25 cellular contexts compared by ENCODE assay signal in genomic region chr17:32555611-32556310, GRCh38.
DNase-seq lines count a peak whose midpoint lies in the region; ATAC-seq, FAIRE-seq and TF ChIP-seq lines count a peak whose summit lies in the region.
"Had no signal": no experiment of that assay in that cellular context is flagged by ENCODE, and none has a peak within 500 bp of the region (broad histone marks: within the 10 kb centered on the region; RNA-seq: fewer than 3 reads in every experiment).

No MANE protein-coding gene starts in this region.

- POLR2A ChIA-PET in HEK293 (lab: Yijun Ruan, JAX) (no interaction called here), H1 (lab: Charles Lee; ENCODE audit: partially characterized antibody) (interaction anchor here (0.7 kb wide), 1 partner anchor 13 kb away, joined by 6 read pairs; no protein-coding TSS in a partner anchor)

- H3K27me3 ChIP-seq in H1 (replicated peaks in 1 of 4; ENCODE audit: control insufficient read depth in 3 of 4, extremely low read depth in 1 of 4, insufficient read depth in 3 of 4, low read length in 3 of 4): no peaks in the 10 kb centered on the region
- H3K27me3 ChIP-seq in neural progenitor cell: no peaks in the 10 kb centered on the region
- no peaks in the 10 kb centered on the region for H3K27me3 ChIP-seq in heart left ventricle
- H3K27me3 ChIP-seq: Peyer's patch, SJCRH30 had no signal

- TF ChIP-seq EP300 in H1 (IDR thresholded peaks at IDR 0.05; ENCODE audit: borderline replicate concordance in 1 of 2, low read depth in 2 of 2, low read length in 2 of 2): no peak

- no peak overlapping the region for H3K27ac ChIP-seq in HEK293 (ENCODE audit: extremely low read depth, low read depth, low read length)
- no peak overlapping the region for H3K27ac ChIP-seq in H1 (ENCODE audit: low read depth, low read length)
- H3K27ac ChIP-seq in neural progenitor cell: no peak overlapping the region
- no peak overlapping the region for H3K27ac ChIP-seq in heart left ventricle
- H3K27ac ChIP-seq: SJCRH30 had no signal

- no peak overlapping the region for H3K23ac ChIP-seq in H1 (ENCODE audit: insufficient read length)

- no peak for FAIRE-seq in H1 (lab: Jason Lieb, UNC)
- FAIRE-seq: GM12892 had no signal

- no peak for TF ChIP-seq POLR2A in H1 (IDR thresholded peaks at IDR 0.05; ENCODE audit: control extremely low read depth in 1 of 2, low read depth in 2 of 2, low read length in 2 of 2)
- TF ChIP-seq POLR2A in heart left ventricle (IDR thresholded peaks at IDR 0.05): no peak

- H3K4me1 ChIP-seq in HEK293 (ENCODE audit: control insufficient read depth, insufficient read depth, low read length) (no peaks in the 10 kb centered on the region), H1 (replicated peaks in 1 of 4; ENCODE audit: control insufficient read depth in 3 of 4, insufficient read depth in 4 of 4, low read length in 3 of 4) (peaks cover 0 to 5% (median 1%) of the 10 kb centered on the region in 4 experiments; a peak in 2 of 7 replicates), neural progenitor cell (no peaks in the 10 kb centered on the region), heart left ventricle (peaks cover 0 to 9% (median 0%) of the 10 kb centered on the region in 12 donors)
- H3K4me1 ChIP-seq: Peyer's patch, SJCRH30 had no signal

- H2BK120ac ChIP-seq in H1 (replicated peaks; ENCODE audit: low read depth, low read length): no peak overlapping the region

- H3K79me1 ChIP-seq in H1 (ENCODE audit: low read depth, low read length): no peaks in the 10 kb centered on the region

- no peak for DNase-seq in T-helper 2 cell treated with Interferon-gamma antibody and Interleukin-4, amounts not matched to agents 5 μg/mL and 100 μg/mL, for 36 hours (ENCODE audit: low spot score)
- DNase-seq in T-helper 2 cell (no peak), H1 (ENCODE audit: low read depth in 1 of 2, low spot score in 2 of 2) (no peak), neural progenitor cell (ENCODE audit: low spot score) (no peak), heart left ventricle (no peak)
- DNase-seq: 8988T; C1 segment of cervical spinal cord; Calu3; CD8-positive, alpha-beta T cell; DMS153; HCEC 1CT; KG1; NCI-H1092; NCI-H1436 treated with DMSO at 0.1 percent for 48 hours; NCI-H2029 treated with DMSO at 0.1 percent for 48 hours; NCI-H345; NCI-H524; NCI-H82; Peyer's patch; SJCRH30 had no signal

- no peak overlapping the region for H4K8ac ChIP-seq in H1 (ENCODE audit: extremely low read depth, insufficient read depth, low read length)

- H2AFZ ChIP-seq in H1 (ENCODE audit: low read length) (no peak overlapping the region), neural progenitor cell (replicated peaks) (no peak overlapping the region)
- H2AFZ ChIP-seq: GM23338 had no signal

- H3K4me2 ChIP-seq in H1 (ENCODE audit: insufficient read depth in 1 of 2, low read depth in 2 of 2, low read length in 2 of 2) (no peak overlapping the region), neural progenitor cell (no peak overlapping the region)
- H3K4me2 ChIP-seq: GM23338 had no signal

- no peak overlapping the region for H2BK5ac ChIP-seq in H1 (ENCODE audit: low read depth, low read length)

- no peaks in the 10 kb centered on the region; a peak in 1 of 3 replicates for H3K36me3 ChIP-seq in HEK293 (ENCODE audit: control insufficient read depth in 2 of 2, insufficient read depth in 1 of 2, low read length in 2 of 2)
- H3K36me3 ChIP-seq in H1 (ENCODE audit: control insufficient read depth in 2 of 4, insufficient read depth in 4 of 4, low read length in 3 of 4): no peaks in the 10 kb centered on the region
- H3K36me3 ChIP-seq in neural progenitor cell: no peaks in the 10 kb centered on the region
- no peaks in the 10 kb centered on the region for H3K36me3 ChIP-seq in heart left ventricle
- H3K36me3 ChIP-seq: Peyer's patch, SJCRH30 had no signal

- TF ChIP-seq CTCF in HEK293 (tag by site-specific recombination; IDR thresholded peaks at IDR 0.05) (no peak), H1 (IDR thresholded peaks at IDR 0.05; ENCODE audit: control extremely low read depth in 1 of 3, insufficient read depth in 1 of 3, low read depth in 1 of 3, low read length in 3 of 3) (no peak), neural progenitor cell (IDR thresholded peaks at IDR 0.05) (no peak), heart left ventricle (IDR thresholded peaks at IDR 0.05) (no peak)

- H2AK5ac ChIP-seq in H1 (ENCODE audit: low read depth, low read length): no peak overlapping the region

- no peak overlapping the region for H2BK20ac ChIP-seq in H1 (ENCODE audit: low read length)

- H4K91ac ChIP-seq in H1 (replicated peaks; ENCODE audit: insufficient read length, low read length): no peak overlapping the region

- CTCF ChIA-PET in HEK293 (lab: Yijun Ruan, JAX): interaction anchor here (1.2 to 1.5 kb wide), 2 partner anchors 92 to 93 kb away, joined by 3 read pairs; no protein-coding TSS in a partner anchor
- CTCF ChIA-PET in H1 (lab: Charles Lee; ENCODE audit: partially characterized antibody): interaction anchor here (0.6 kb wide), 1 partner anchor 41 kb away, joined by 3 read pairs; no protein-coding TSS in a partner anchor

- H3K36me3 Mint-ChIP-seq in T-helper 2 cell treated with Interferon-gamma antibody and Interleukin-4, amounts not matched to agents 5 μg/mL and 100 μg/mL, for 36 hours (ENCODE audit: low read depth): no peaks in the 10 kb centered on the region
- H3K36me3 Mint-ChIP-seq in neural progenitor cell: no peaks in the 10 kb centered on the region
- H3K36me3 Mint-ChIP-seq: CD8-positive, alpha-beta T cell had no signal

- ATAC-seq in esophagus mucosa (no peak), heart left ventricle (no peak), HG02678 (IDR thresholded peaks at IDR 0.05; ENCODE audit: unreplicated experiment) (no peak)
- ATAC-seq: CD8-positive, alpha-beta T cell; GM23338 had no signal

- H3K27ac Mint-ChIP-seq in T-helper 2 cell treated with Interferon-gamma antibody and Interleukin-4, amounts not matched to agents 5 μg/mL and 100 μg/mL, for 36 hours: peak overlapping the region; percentile 6
- peak overlapping the region; percentile 86 for H3K27ac Mint-ChIP-seq in neural progenitor cell
- H3K27ac Mint-ChIP-seq: CD8-positive, alpha-beta T cell; GM23338 had no signal

- no peak overlapping the region for H3K56ac ChIP-seq in H1 (replicated peaks; ENCODE audit: insufficient read length, low read depth, low read length)

- H3K4me3 ChIP-seq in HEK293 (ENCODE audit: low read depth, low read length): no peak overlapping the region
- no peak overlapping the region for H3K4me3 ChIP-seq in H1 (ENCODE audit: extremely low read depth in 1 of 4, insufficient read depth in 2 of 4, low read depth in 3 of 4, low read length in 4 of 4)
- no peak overlapping the region for H3K4me3 ChIP-seq in neural progenitor cell
- H3K4me3 ChIP-seq in heart left ventricle: no peak overlapping the region
- H3K4me3 ChIP-seq: GM23338, Peyer's patch, SJCRH30 had no signal

- H3K23me2 ChIP-seq in H1 (ENCODE audit: low read depth, low read length): peaks cover 3% of the 10 kb centered on the region; the same call in 1 of the 2 replicates

- 0 out of 2 replicates have a peak overlapping the region, but pooled peaks have one; percentile 75 for H2BK12ac ChIP-seq in H1 (ENCODE audit: low read depth, low read length)

- H3K9ac ChIP-seq in H1 (replicated peaks in 1 of 4; ENCODE audit: extremely low read depth in 1 of 4, low read depth in 3 of 4, low read length in 3 of 4): no peak overlapping the region
- H3K9ac ChIP-seq in neural progenitor cell: no peak overlapping the region

- H3K4me1 Mint-ChIP-seq in T-helper 2 cell treated with Interferon-gamma antibody and Interleukin-4, amounts not matched to agents 5 μg/mL and 100 μg/mL, for 36 hours (ENCODE audit: low read depth): peaks cover 61% of the 10 kb centered on the region
- peaks cover 7% of the 10 kb centered on the region for H3K4me1 Mint-ChIP-seq in neural progenitor cell

- no peaks in the 10 kb centered on the region for H3K9me3 ChIP-seq in HEK293 (ENCODE audit: control insufficient read depth, insufficient read depth, low read depth, low read length)
- no peaks in the 10 kb centered on the region for H3K9me3 ChIP-seq in H1 (ENCODE audit: insufficient read depth in 2 of 2, low read depth in 1 of 2, low read length in 1 of 2)
- H3K9me3 ChIP-seq in neural progenitor cell (ENCODE audit: low read depth): no peaks in the 10 kb centered on the region
- no peaks in the 10 kb centered on the region for H3K9me3 ChIP-seq in heart left ventricle
- H3K9me3 ChIP-seq: Peyer's patch, SJCRH30 had no signal

- H3K18ac ChIP-seq in H1 (ENCODE audit: extremely low read depth, low read length): no peak overlapping the region

- no peaks in the 10 kb centered on the region for H3K27me3 Mint-ChIP-seq in T-helper 2 cell treated with Interferon-gamma antibody and Interleukin-4, amounts not matched to agents 5 μg/mL and 100 μg/mL, for 36 hours (ENCODE audit: low read depth)
- H3K27me3 Mint-ChIP-seq in neural progenitor cell (ENCODE audit: insufficient read depth, low read depth): peaks cover 3% of the 10 kb centered on the region

- no peaks in the 10 kb centered on the region for H3K79me2 ChIP-seq in H1 (ENCODE audit: control insufficient read depth in 1 of 2, insufficient read depth in 2 of 2, low read length in 2 of 2)
- H3K79me2 ChIP-seq in neural progenitor cell (ENCODE audit: low read depth): no peaks in the 10 kb centered on the region

- TF ChIP-seq RAD21 in H1 (IDR thresholded peaks at IDR 0.05 in 1 of 2, conservative IDR thresholded peaks at IDR 0.05 in 1 of 2; ENCODE audit: low read depth in 2 of 2, low read length in 2 of 2): no peak

- no peak overlapping the region for H3K4me3 Mint-ChIP-seq in T-helper 2 cell treated with Interferon-gamma antibody and Interleukin-4, amounts not matched to agents 5 μg/mL and 100 μg/mL, for 36 hours
- no peak overlapping the region for H3K4me3 Mint-ChIP-seq in neural progenitor cell
- H3K4me3 Mint-ChIP-seq: CD8-positive, alpha-beta T cell; GM23338 had no signal

- H3K4ac ChIP-seq in H1 (replicated peaks; ENCODE audit: insufficient read length, low read depth, low read length): no peak overlapping the region

- intact Hi-C loops in heart left ventricle (cut with DNase I): no loop called here

- no peak overlapping the region for H3K14ac ChIP-seq in H1 (ENCODE audit: insufficient read length)

- H2BK15ac ChIP-seq in H1 (ENCODE audit: low read length): no peak overlapping the region

- no peaks in the 10 kb centered on the region for H3K9me3 Mint-ChIP-seq in T-helper 2 cell treated with Interferon-gamma antibody and Interleukin-4, amounts not matched to agents 5 μg/mL and 100 μg/mL, for 36 hours
- H3K9me3 Mint-ChIP-seq in neural progenitor cell: no peaks in the 10 kb centered on the region
- H3K9me3 Mint-ChIP-seq: CD8-positive, alpha-beta T cell; GM23338 had no signal

- H4K5ac ChIP-seq in H1 (ENCODE audit: insufficient read length, low read depth, low read length): no peak overlapping the region

- H3F3A ChIP-seq in neural progenitor cell (ENCODE audit: low read depth): no peaks in the 10 kb centered on the region

- H4K20me1 ChIP-seq in H1 (replicated peaks in 1 of 2; ENCODE audit: control insufficient read depth in 1 of 2, insufficient read depth in 2 of 2, low read length in 2 of 2): no peaks in the 10 kb centered on the region
- no peaks in the 10 kb centered on the region for H4K20me1 ChIP-seq in neural progenitor cell (ENCODE audit: low read depth)

- 90% methylated on average over 12 of the region's 12 CpGs; no CpG with 5 or more reads in 1 of the 2 experiments for WGBS in H1 (ENCODE audit: extremely low coverage in 1 of 2, insufficient coverage in 1 of 2, insufficient read length in 1 of 2, insufficient replicate concordance in 2 of 2, low coverage in 1 of 2, low lambda C conversion rate in 2 of 2, missing lambda C conversion rate in 1 of 2), 2 experiments
- 95% methylated on average over 12 of the region's 12 CpGs for WGBS in heart left ventricle, 4 donors
